ENCODE assay signal across 12 cellular contexts in genomic region chr6:13375360-13375878, GRCh38. TPM values are rescaled to one million over a fixed set of nuclear protein-coding genes. Genes with fewer than 3 reads are reported as not detected.
DNase-seq lines count a peak whose midpoint lies in the region; ATAC-seq, FAIRE-seq and TF ChIP-seq lines count a peak whose summit lies in the region.
"Had no signal": no experiment of that assay in that cellular context is flagged by ENCODE, and none has a peak within 500 bp of the region (broad histone marks: within the 10 kb centered on the region; RNA-seq: fewer than 3 reads in every experiment).

No MANE protein-coding gene starts in this region.

- H3K9me3 Mint-ChIP-seq in memory B cell: no peaks in the 10 kb centered on the region
- H3K9me3 Mint-ChIP-seq in glutamatergic neuron (ENCODE audit: unreplicated experiment): peaks cover 3% of the 10 kb centered on the region
- H3K9me3 Mint-ChIP-seq in nephron progenitor cell: peaks cover 9% of the 10 kb centered on the region
- H3K9me3 Mint-ChIP-seq: nephron had no signal

- no peaks in the 10 kb centered on the region for H3K36me3 ChIP-seq in Karpas-422 (ENCODE audit: insufficient read depth, low read length)
- H3K36me3 ChIP-seq in transverse colon: no peaks in the 10 kb centered on the region

- TF ChIP-seq POLR2A in transverse colon (IDR thresholded peaks at IDR 0.05): no peak

- H3K36me3 Mint-ChIP-seq in memory B cell: peaks cover 7% of the 10 kb centered on the region
- no peaks in the 10 kb centered on the region for H3K36me3 Mint-ChIP-seq in glutamatergic neuron (ENCODE audit: unreplicated experiment)
- H3K36me3 Mint-ChIP-seq in nephron progenitor cell (ENCODE audit: low read depth): no peaks in the 10 kb centered on the region

- no peaks in the 10 kb centered on the region for H4K20me1 ChIP-seq in Karpas-422 (ENCODE audit: insufficient read depth, low read depth, low read length)

- in situ Hi-C loops in transverse colon (cut with MboI; ENCODE audit: low pct_ligation_motif_present in 1 of 4, low pct_unique_long_range_greater_than_20kb in 1 of 4, low sequenced_read_pairs in 3 of 4): no loop called here

- H3K4me3 Mint-ChIP-seq in memory B cell (no peak overlapping the region), glutamatergic neuron (ENCODE audit: unreplicated experiment) (no peak overlapping the region), nephron progenitor cell (no peak overlapping the region)
- H3K4me3 Mint-ChIP-seq: nephron had no signal

- TF ChIP-seq CTCF in glutamatergic neuron (IDR thresholded peaks at IDR 0.05; ENCODE audit: partially characterized antibody, unreplicated experiment) (no peak), nephron progenitor cell (IDR thresholded peaks at IDR 0.05) (no peak), transverse colon (IDR thresholded peaks at IDR 0.05) (no peak)

- H3K27ac ChIP-seq in Karpas-422 (ENCODE audit: low read length) (peak overlapping the region; percentile 79), transverse colon (no peak overlapping the region)

- H3K4me3 ChIP-seq in Karpas-422 (ENCODE audit: low read length): no peak overlapping the region; the same call in 1 of the 2 replicates
- no peak overlapping the region for H3K4me3 ChIP-seq in transverse colon

- peak; percentile 93 for FAIRE-seq in GM18507 (lab: Jason Lieb, UNC)
- FAIRE-seq: urothelium cell line had no signal

- peak overlapping the region; percentile 30 for H3K4me2 ChIP-seq in Karpas-422 (ENCODE audit: low read depth, low read length, poor library complexity, severe bottlenecking)

- no peaks in the 10 kb centered on the region for H3K27me3 Mint-ChIP-seq in memory B cell
- no peaks in the 10 kb centered on the region for H3K27me3 Mint-ChIP-seq in glutamatergic neuron (ENCODE audit: unreplicated experiment)
- H3K27me3 Mint-ChIP-seq in nephron progenitor cell (ENCODE audit: low read depth, poor library complexity): peaks cover 3% of the 10 kb centered on the region

- H3K27me3 ChIP-seq in Karpas-422 (ENCODE audit: low read length): no peaks in the 10 kb centered on the region
- H3K27me3 ChIP-seq in transverse colon: no peaks in the 10 kb centered on the region

- ATAC-seq in GM21619 (IDR thresholded peaks at IDR 0.05; ENCODE audit: unreplicated experiment) (peak; percentile 77), memory B cell (ENCODE audit: low read depth) (peak; percentile 59), left ventricle myocardium superior (no peak)
- ATAC-seq: esophagus mucosa had no signal

- TF ChIP-seq EP300 in transverse colon (IDR thresholded peaks at IDR 0.05; ENCODE audit: low read depth): no peak

- WGBS in transverse colon (ENCODE audit: low coverage in 1 of 2), 2 donors: 79 to 89% methylated on average over 8 to 9 of the region's 9 CpGs

- peak overlapping the region; percentile 31; the same call in 1 of the 2 replicates for H3K9ac ChIP-seq in Karpas-422 (ENCODE audit: low read length)

- H3K27ac Mint-ChIP-seq in memory B cell (peak overlapping the region; percentile 63), glutamatergic neuron (ENCODE audit: unreplicated experiment) (no peak overlapping the region), nephron progenitor cell (no peak overlapping the region)
- H3K27ac Mint-ChIP-seq: nephron had no signal

- H3K79me2 ChIP-seq in Karpas-422 (ENCODE audit: low read length): peaks cover 53% of the 10 kb centered on the region

- no peaks in the 10 kb centered on the region for H3K9me2 ChIP-seq in Karpas-422 (replicated peaks; ENCODE audit: insufficient read depth, low read length)

- peaks cover 97% of the 10 kb centered on the region for H3K4me1 ChIP-seq in Karpas-422 (ENCODE audit: low read length)
- peaks cover 2 to 25% (median 22%) of the 10 kb centered on the region in 4 donors for H3K4me1 ChIP-seq in transverse colon

- DNase-seq in GM18507 (ENCODE audit: extremely low spot score, insufficient read length, low read depth) (peak; percentile 36), Karpas-422 (peak; percentile 78), memory B cell (ENCODE audit: low spot score in 2 of 2) (no peak), glutamatergic neuron (no peak), nephron progenitor cell (no peak), transverse colon (no peak), left ventricle myocardium superior (no peak)
- DNase-seq: GF-D8 had no signal

- intact Hi-C loops in transverse colon (cut with DNase I; ENCODE audit: low total_unique reads) (no loop called here), left ventricle myocardium superior (cut with micrococcal nuclease) (no loop called here)

- H3K9me3 ChIP-seq in Karpas-422 (ENCODE audit: low read length) (no peaks in the 10 kb centered on the region), transverse colon (no peaks in the 10 kb centered on the region)

- peaks cover 53% of the 10 kb centered on the region for H3K4me1 Mint-ChIP-seq in memory B cell
- peaks cover 3% of the 10 kb centered on the region for H3K4me1 Mint-ChIP-seq in glutamatergic neuron (ENCODE audit: low read depth, unreplicated experiment)
- H3K4me1 Mint-ChIP-seq in nephron progenitor cell: peaks cover 57% of the 10 kb centered on the region

- no peak overlapping the region for H2AFZ ChIP-seq in Karpas-422 (ENCODE audit: low read length)

RNA-seq across cellular contexts. Expression of gene TBC1D7, which starts 47.1 kb away (rescaled TPM):
- 16.3 and 28.6 TPM in 2 replicates for total RNA-seq in Karpas-422 (2014; rRNA removed; shearing (Covaris generic); ENCODE audit: low replicate concordance)
- total RNA-seq in glutamatergic neuron (ENCODE audit: unreplicated experiment) (39.9 TPM), transverse colon (10 to 100 TPM; 10.5 to 39.8 (median 15.0) TPM), left ventricle myocardium superior (34.0 TPM)

Comparison
In these comparisons a context has a peak if more than half of its experiments do, and no peak if none do; other contexts are left out.
1. DNase-seq: peak in GM18507 (single experiment) and Karpas-422 (single experiment); none in memory B cell (0 of 2), glutamatergic neuron (single experiment), nephron progenitor cell (single experiment), transverse colon (single experiment) and left ventricle myocardium superior (single experiment).